14 cellular contexts compared by ENCODE assay signal in genomic region chr11:66294626-66295620, GRCh38. TPM values are rescaled to one million over a fixed set of nuclear protein-coding genes. Genes with fewer than 3 reads are reported as not detected.
DNase-seq lines count a peak whose midpoint lies in the region; ATAC-seq, FAIRE-seq and TF ChIP-seq lines count a peak whose summit lies in the region.
"Had no signal": no experiment of that assay in that cellular context is flagged by ENCODE, and none has a peak within 500 bp of the region (broad histone marks: within the 10 kb centered on the region; RNA-seq: fewer than 3 reads in every experiment).

No MANE protein-coding gene starts in this region.

- peaks cover 5% of the 10 kb centered on the region; the same call in 1 of the 2 replicates for H3K4me1 ChIP-seq in GM12878 (ENCODE audit: control insufficient read depth, insufficient read depth, low read length)

- H2AFZ ChIP-seq in GM12878 (ENCODE audit: control insufficient read depth, low read depth, low read length) (no peak overlapping the region), neural cell (ENCODE audit: low read depth, low read length) (no peak overlapping the region)

- intact Hi-C loops in GM12878 (cut with micrococcal nuclease; ENCODE audit: unreplicated experiment), result no loop called here

- WGBS in GM12878 (ENCODE audit: insufficient coverage, insufficient replicate concordance, low lambda C conversion rate, missing lambda C conversion rate), result 84% methylated on average over 111 of the region's 123 CpGs

- H4K20me1 ChIP-seq in GM12878 (ENCODE audit: control insufficient read depth, insufficient read depth), result no peaks in the 10 kb centered on the region
- no peaks in the 10 kb centered on the region for H4K20me1 ChIP-seq in neural cell (ENCODE audit: insufficient read depth)

- H3K4me2 ChIP-seq in GM12878 (ENCODE audit: control insufficient read depth, insufficient read depth) (no peak overlapping the region), neural cell (ENCODE audit: low read length) (no peak overlapping the region)

- no peaks in the 10 kb centered on the region for H3F3A ChIP-seq in neural cell (ENCODE audit: insufficient read depth, low read length, poor library complexity, severe bottlenecking)

- H3K79me2 ChIP-seq in GM12878 (ENCODE audit: control insufficient read depth, insufficient read depth, low read length) (no peaks in the 10 kb centered on the region), neural cell (replicated peaks; ENCODE audit: insufficient read depth, low read length) (no peaks in the 10 kb centered on the region)

- FAIRE-seq in HTR-8/SVneo (lab: Jason Lieb, UNC) (peak; percentile 55), GM12878 (lab: Jason Lieb, UNC) (no peak)
- FAIRE-seq: A204.1, GM12891 had no signal

- TF ChIP-seq RAD21 in GM12878 (IDR thresholded peaks at IDR 0.05; ENCODE audit: insufficient read depth, low read depth, low read length), result no peak
- no peak for TF ChIP-seq RAD21 in neural cell (conservative IDR thresholded peaks at IDR 0.05)

- H3K9me3 ChIP-seq in GM12878 (replicated peaks; ENCODE audit: control insufficient read depth, insufficient read depth, low read length), result no peaks in the 10 kb centered on the region
- no peaks in the 10 kb centered on the region for H3K9me3 ChIP-seq in neural cell (ENCODE audit: low read length)

- H3K4me3 ChIP-seq in GM12878 (no peak overlapping the region), neural cell (ENCODE audit: low read length) (no peak overlapping the region)

- H3K9ac ChIP-seq in GM12878 (ENCODE audit: control insufficient read depth, insufficient read depth, low read length), result no peak overlapping the region
- H3K9ac ChIP-seq in neural cell (ENCODE audit: low read length), result no peak overlapping the region

- in situ Hi-C loops in GM12878 (cut with MboI), result no loop called here

- DNase-seq in HTR-8/SVneo (ENCODE audit: insufficient read length, low spot score), result no peak
- DNase-seq in GM12878 (ENCODE audit: low read depth, low spot score), result no peak
- no peak for DNase-seq in occipital lobe (lab: John Stamatoyannopoulos, UW)
- no peak for DNase-seq in NCI-H2029 treated with DMSO at 0.1 percent for 48 hours (lab: John Stamatoyannopoulos, UW)
- DNase-seq: C1 segment of cervical spinal cord; CD4-positive, alpha-beta T cell; DMS79; IMR-90 had no signal

- ATAC-seq in GM12878, result no peak
- no peak for ATAC-seq in HG03442 (IDR thresholded peaks at IDR 0.05; ENCODE audit: unreplicated experiment)
- ATAC-seq in GM18870 (IDR thresholded peaks at IDR 0.05; ENCODE audit: unreplicated experiment), result no peak

- H3K27me3 ChIP-seq in GM12878 (replicated peaks in 1 of 2; ENCODE audit: control insufficient read depth in 2 of 2, insufficient read depth in 2 of 2, low read length in 1 of 2) (peaks cover 2 to 7% of the 10 kb centered on the region in 2 experiments; a peak in 2 of 4 replicates), neural cell (ENCODE audit: insufficient read depth, low read depth, low read length) (peaks cover 32% of the 10 kb centered on the region)

- H3K36me3 ChIP-seq in GM12878 (ENCODE audit: control insufficient read depth in 2 of 2, insufficient read depth in 2 of 2, low read length in 1 of 2) (no peaks in the 10 kb centered on the region), neural cell (ENCODE audit: insufficient read depth, low read length) (no peaks in the 10 kb centered on the region)

- TF ChIP-seq POLR2A in GM12878 (IDR thresholded peaks at IDR 0.05; ENCODE audit: low read depth, low read length), result no peak

- CTCF ChIA-PET in GM12878 (lab: Yijun Ruan, JAX), result no interaction called here

- no peak for TF ChIP-seq EP300 in GM12878 (IDR thresholded peaks at IDR 0.05; ENCODE audit: borderline replicate concordance in 1 of 2, control insufficient read depth in 1 of 2, low read depth in 2 of 2, low read length in 2 of 2)
- no peak for TF ChIP-seq EP300 in neural cell (conservative IDR thresholded peaks at IDR 0.05; ENCODE audit: poor library complexity, severe bottlenecking)

- RAD21 ChIA-PET in GM12878 (lab: Charles Lee; ENCODE audit: unreplicated experiment), result no interaction called here

- TF ChIP-seq CTCF in GM12878 (IDR thresholded peaks at IDR 0.05 in 2 of 3, conservative IDR thresholded peaks at IDR 0.05 in 1 of 3; ENCODE audit: control insufficient read depth in 2 of 3, extremely low read depth in 1 of 3, insufficient read depth in 1 of 3, low read depth in 3 of 3, low read length in 3 of 3) (no peak), neural cell (IDR thresholded peaks at IDR 0.05; ENCODE audit: poor library complexity, severe bottlenecking) (no peak)

- H3K27ac ChIP-seq in GM12878 (ENCODE audit: control insufficient read depth, insufficient read depth) (no peak overlapping the region), neural cell (ENCODE audit: low read length) (no peak overlapping the region)

- POLR2A ChIA-PET in GM12878 (lab: Charles Lee), result no interaction called here

- SMC1A ChIA-PET in GM12878 (lab: Charles Lee; ENCODE audit: uncharacterized antibody, unreplicated experiment), result no interaction called here

- no peaks in the 10 kb centered on the region for H3K9me2 ChIP-seq in neural cell (ENCODE audit: insufficient read depth, low read length)

- no TSS peak for BruUV-seq in GM12878 (replicated peaks; lab: Mats Ljungman, UMichigan)

RNA-seq across cellular contexts. Expression of gene TMEM151A, which starts 3.2 kb away (rescaled TPM):
- total RNA-seq in GM12878 (2013; cell fraction: nucleolus; rRNA removed), result not detected in 2 replicates
- total RNA-seq in GM12878 (2014; rRNA removed) (not detected in 2 replicates), GM12878 (2014; rRNA removed; fragmentation: Illumina TruSeq; extraction: Trizol) (not detected in 2 replicates), GM12878 (2021) (0.11 TPM in 1 of 2 replicates, not detected in the other), occipital lobe (6.4 TPM)
- not detected for polyA plus RNA-seq in GM12878 (2011; ENCODE audit: low read depth)
- polyA plus RNA-seq in GM12878 (2011; rRNA removed) (not detected in 2 replicates), GM12878 (2014; fragmentation: Illumina TruSeq; extraction: Trizol) (not detected in 2 replicates), GM12878 (2014; fragmentation: Nextera tagmentation; extraction: Ambion mirVana) (not detected), GM12878 (2014; rRNA removed) (0.04 TPM in 1 of 2 replicates, not detected in the other), GM12878 (2016; fragmentation: Nextera tagmentation; extraction: Ambion mirVana) (not detected), neural cell (5.3 and 8.4 TPM in 2 replicates)
- polyA plus RNA-seq in GM12878 (2011; cell fraction: cytosol; rRNA removed), result 0.03 TPM in 1 of 2 replicates, not detected in the other
- polyA plus RNA-seq in GM12878 (2011; cell fraction: nucleus; rRNA removed), result not detected in 2 replicates
- 0.07 TPM in 1 of 2 replicates, not detected in the other for polyA plus RNA-seq in GM12878 (2012)
- not detected in 2 replicates for polyA minus RNA-seq in GM12878 (2011; rRNA and poly(A)+ RNA removed)
- polyA minus RNA-seq in GM12878 (2011; cell fraction: cytosol; rRNA and poly(A)+ RNA removed), result not detected in 2 replicates
- not detected in 2 replicates for polyA minus RNA-seq in GM12878 (2011; cell fraction: nucleus; rRNA and poly(A)+ RNA removed)
- 6.3 and 7.3 TPM in 2 replicates for polyA minus RNA-seq in neural cell
- total RNA-seq: IMR-90 had no signal

RNA-seq across cellular contexts. Expression of gene YIF1A, which starts 6.0 kb away (rescaled TPM):
- total RNA-seq in GM12878 (2013; cell fraction: nucleolus; rRNA removed), result 40.4 and 41.0 TPM in 2 replicates
- total RNA-seq in GM12878 (2014; rRNA removed), result 97.7 and 123 TPM in 2 replicates
- 30.4 and 37.3 TPM in 2 replicates for total RNA-seq in GM12878 (2014; rRNA removed; fragmentation: Illumina TruSeq; extraction: Trizol)
- 84.0 and 91.0 TPM in 2 replicates for total RNA-seq in GM12878 (2021)
- polyA plus RNA-seq in GM12878 (2011; ENCODE audit: low read depth), result 66.9 TPM
- 17.2 and 40.2 TPM in 2 replicates for polyA plus RNA-seq in GM12878 (2011; rRNA removed)
- 108 and 130 TPM in 2 replicates for polyA plus RNA-seq in GM12878 (2011; cell fraction: cytosol; rRNA removed)
- polyA plus RNA-seq in GM12878 (2011; cell fraction: nucleus; rRNA removed), result 81.0 and 87.6 TPM in 2 replicates
- polyA plus RNA-seq in GM12878 (2012), result 63.6 and 76.4 TPM in 2 replicates
- polyA plus RNA-seq in GM12878 (2014; fragmentation: Illumina TruSeq; extraction: Trizol), result 40.0 and 52.5 TPM in 2 replicates
- polyA plus RNA-seq in GM12878 (2014; fragmentation: Nextera tagmentation; extraction: Ambion mirVana), result 10 to 100 TPM in 1 of 2 experiments, 1 to 10 TPM in 1; 6.6 to 17.5 TPM
- polyA plus RNA-seq in GM12878 (2014; rRNA removed), result 93.2 and 96.0 TPM in 2 replicates
- polyA plus RNA-seq in GM12878 (2016; fragmentation: Nextera tagmentation; extraction: Ambion mirVana), result 100 to 1,000 TPM; 111 to 128 TPM
- polyA minus RNA-seq in GM12878 (2011; rRNA and poly(A)+ RNA removed), result 65.0 and 103 TPM in 2 replicates
- polyA minus RNA-seq in GM12878 (2011; cell fraction: cytosol; rRNA and poly(A)+ RNA removed), result 46.4 and 50.5 TPM in 2 replicates
- 21.9 and 37.2 TPM in 2 replicates for polyA minus RNA-seq in GM12878 (2011; cell fraction: nucleus; rRNA and poly(A)+ RNA removed)
- polyA plus RNA-seq in neural cell, result 40.3 and 51.2 TPM in 2 replicates
- 19.8 and 21.9 TPM in 2 replicates for polyA minus RNA-seq in neural cell
- total RNA-seq in occipital lobe, result 32.4 TPM

RNA-seq across cellular contexts. Expression of gene CNIH2, which starts 16.9 kb away (rescaled TPM):
- 0.32 and 0.58 TPM in 2 replicates for total RNA-seq in GM12878 (2013; cell fraction: nucleolus; rRNA removed)
- total RNA-seq in GM12878 (2014; rRNA removed), result 0.38 and 0.62 TPM in 2 replicates
- 0.23 and 0.27 TPM in 2 replicates for total RNA-seq in GM12878 (2014; rRNA removed; fragmentation: Illumina TruSeq; extraction: Trizol)
- 1.2 and 2.0 TPM in 2 replicates for total RNA-seq in GM12878 (2021)
- 0.29 TPM for polyA plus RNA-seq in GM12878 (2011; ENCODE audit: low read depth)
- polyA plus RNA-seq in GM12878 (2011; rRNA removed), result 0.73 and 0.76 TPM in 2 replicates
- 0.90 and 1.0 TPM in 2 replicates for polyA plus RNA-seq in GM12878 (2011; cell fraction: cytosol; rRNA removed)
- polyA plus RNA-seq in GM12878 (2011; cell fraction: nucleus; rRNA removed), result 2.7 and 2.9 TPM in 2 replicates
- polyA plus RNA-seq in GM12878 (2012), result 0.77 and 0.97 TPM in 2 replicates
- 0.82 and 0.90 TPM in 2 replicates for polyA plus RNA-seq in GM12878 (2014; fragmentation: Illumina TruSeq; extraction: Trizol)
- polyA plus RNA-seq in GM12878 (2014; fragmentation: Nextera tagmentation; extraction: Ambion mirVana), result under 1 TPM in 1 of 2 experiments, not detected in 1; 0.07 TPM
- polyA plus RNA-seq in GM12878 (2014; rRNA removed), result 1.0 and 1.3 TPM in 2 replicates
- under 1 TPM in 1 of 2 experiments, not detected in 1; 0.19 TPM for polyA plus RNA-seq in GM12878 (2016; fragmentation: Nextera tagmentation; extraction: Ambion mirVana)
- polyA minus RNA-seq in GM12878 (2011; rRNA and poly(A)+ RNA removed), result 1.1 TPM in 1 of 2 replicates, not detected in the other
- not detected in 2 replicates for polyA minus RNA-seq in GM12878 (2011; cell fraction: cytosol; rRNA and poly(A)+ RNA removed)
- 0.24 and 0.57 TPM in 2 replicates for polyA minus RNA-seq in GM12878 (2011; cell fraction: nucleus; rRNA and poly(A)+ RNA removed)
- 47.9 and 54.5 TPM in 2 replicates for polyA plus RNA-seq in neural cell
- polyA minus RNA-seq in neural cell, result 63.8 and 84.4 TPM in 2 replicates
- total RNA-seq in occipital lobe, result 33.1 TPM

RNA-seq across cellular contexts. Expression of gene CD248, which starts 21.9 kb away (rescaled TPM):
- not detected in 2 replicates for total RNA-seq in GM12878 (2013; cell fraction: nucleolus; rRNA removed)
- total RNA-seq in GM12878 (2014; rRNA removed) (not detected in 2 replicates), GM12878 (2014; rRNA removed; fragmentation: Illumina TruSeq; extraction: Trizol) (not detected in 2 replicates), GM12878 (2021) (0.13 and 0.21 TPM in 2 replicates), occipital lobe (1.1 TPM)
- not detected for polyA plus RNA-seq in GM12878 (2011; ENCODE audit: low read depth)
- polyA plus RNA-seq in GM12878 (2011; rRNA removed) (not detected in 2 replicates), GM12878 (2014; fragmentation: Illumina TruSeq; extraction: Trizol) (not detected in 2 replicates), GM12878 (2014; fragmentation: Nextera tagmentation; extraction: Ambion mirVana) (not detected), GM12878 (2014; rRNA removed) (not detected in 2 replicates), GM12878 (2016; fragmentation: Nextera tagmentation; extraction: Ambion mirVana) (under 1 TPM; 0.10 to 0.20 TPM), neural cell (not detected in 2 replicates)
- not detected in 2 replicates for polyA plus RNA-seq in GM12878 (2011; cell fraction: cytosol; rRNA removed)
- not detected in 2 replicates for polyA plus RNA-seq in GM12878 (2011; cell fraction: nucleus; rRNA removed)
- polyA plus RNA-seq in GM12878 (2012), result not detected in 2 replicates
- not detected in 2 replicates for polyA minus RNA-seq in GM12878 (2011; rRNA and poly(A)+ RNA removed)
- not detected in 2 replicates for polyA minus RNA-seq in GM12878 (2011; cell fraction: cytosol; rRNA and poly(A)+ RNA removed)
- not detected in 2 replicates for polyA minus RNA-seq in GM12878 (2011; cell fraction: nucleus; rRNA and poly(A)+ RNA removed)
- not detected in 2 replicates for polyA minus RNA-seq in neural cell
- total RNA-seq: H4 had no signal

RNA-seq across cellular contexts. Expression of gene RAB1B, which starts 26.5 kb away (rescaled TPM):
- 16.5 and 17.0 TPM in 2 replicates for total RNA-seq in GM12878 (2013; cell fraction: nucleolus; rRNA removed)
- total RNA-seq in GM12878 (2014; rRNA removed) (130 and 142 TPM in 2 replicates), GM12878 (2014; rRNA removed; fragmentation: Illumina TruSeq; extraction: Trizol) (61.7 and 69.3 TPM in 2 replicates), GM12878 (2021) (138 and 150 TPM in 2 replicates), occipital lobe (28.9 TPM)
- polyA plus RNA-seq in GM12878 (2011; ENCODE audit: low read depth), result 39.7 TPM
- polyA plus RNA-seq in GM12878 (2011; rRNA removed) (53.4 and 130 TPM in 2 replicates), GM12878 (2014; fragmentation: Illumina TruSeq; extraction: Trizol) (65.1 and 117 TPM in 2 replicates), GM12878 (2014; fragmentation: Nextera tagmentation; extraction: Ambion mirVana) (10 to 100 TPM; 10.4 to 15.6 TPM), GM12878 (2014; rRNA removed) (193 and 221 TPM in 2 replicates), GM12878 (2016; fragmentation: Nextera tagmentation; extraction: Ambion mirVana) (10 to 100 TPM; 66.1 to 76.4 TPM), neural cell (27.2 and 27.9 TPM in 2 replicates)
- polyA plus RNA-seq in GM12878 (2011; cell fraction: cytosol; rRNA removed), result 222 and 264 TPM in 2 replicates
- polyA plus RNA-seq in GM12878 (2011; cell fraction: nucleus; rRNA removed), result 109 and 129 TPM in 2 replicates
- polyA plus RNA-seq in GM12878 (2012), result 97.6 and 106 TPM in 2 replicates
- 105 and 171 TPM in 2 replicates for polyA minus RNA-seq in GM12878 (2011; rRNA and poly(A)+ RNA removed)
- polyA minus RNA-seq in GM12878 (2011; cell fraction: cytosol; rRNA and poly(A)+ RNA removed), result 62.7 and 73.4 TPM in 2 replicates
- 14.0 and 21.5 TPM in 2 replicates for polyA minus RNA-seq in GM12878 (2011; cell fraction: nucleus; rRNA and poly(A)+ RNA removed)
- polyA minus RNA-seq in neural cell, result 24.8 and 29.9 TPM in 2 replicates

Comparison
In these comparisons a context has a peak if more than half of its experiments do, and no peak if none do; other contexts are left out.
1. RNA of gene CNIH2, which starts 16.9 kb away (total RNA-seq): 33.1 TPM in occipital lobe (single experiment); 0.23 to 2.0 TPM in GM12878; every median in the first group is over 10 times any median in the second.